In the genomic region with DNA sequence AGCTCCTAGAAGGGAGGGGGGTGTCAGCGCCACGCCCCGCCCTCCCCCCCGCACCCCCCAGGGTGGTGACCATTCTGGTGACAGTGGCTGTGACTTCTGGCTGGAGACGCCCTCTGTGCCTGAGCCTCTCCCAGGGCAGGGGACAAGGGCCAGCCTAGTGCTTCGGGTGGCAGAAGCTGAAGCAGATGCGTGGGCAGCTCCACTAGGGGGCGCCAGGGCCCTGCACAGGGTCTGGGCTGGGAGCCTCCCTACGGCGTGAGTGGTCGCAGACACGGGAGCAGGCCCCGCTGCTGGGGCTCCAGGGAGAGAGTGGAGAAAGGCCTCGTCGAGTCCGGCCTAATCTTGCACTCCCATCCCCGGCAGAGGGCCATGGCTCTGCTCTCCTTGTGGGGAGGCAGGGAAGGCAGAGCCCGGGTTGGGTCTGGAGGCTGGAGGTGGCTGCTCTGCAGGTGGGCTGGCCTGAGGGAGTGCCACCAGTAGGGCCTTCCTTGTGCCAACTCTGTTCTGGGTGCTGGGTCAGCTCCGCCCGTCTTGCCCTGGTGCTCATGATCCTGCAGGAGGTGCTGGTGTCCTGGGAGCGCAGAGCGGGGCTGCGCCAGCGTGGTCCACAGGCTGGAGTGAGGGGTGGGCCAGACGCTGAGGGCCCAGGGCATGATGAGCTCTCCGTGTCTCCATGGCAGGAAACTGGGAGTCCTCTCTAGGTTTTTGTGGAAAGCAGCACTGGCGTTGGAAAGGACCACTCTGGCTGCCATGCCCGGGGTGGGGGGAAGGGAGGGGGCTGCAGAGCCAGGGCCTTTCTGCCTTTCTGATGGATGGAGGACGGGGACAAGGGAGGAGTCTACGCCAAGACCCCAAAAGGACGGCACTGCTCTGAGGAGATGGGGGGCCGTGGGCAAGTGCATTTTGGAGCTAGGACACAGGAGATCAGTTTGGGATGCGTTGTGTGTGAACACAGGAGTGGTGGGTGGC, we compare ENCODE assay signal across 8 cellular contexts. TPM values are rescaled to one million over a fixed set of nuclear protein-coding genes. Genes with fewer than 3 reads are reported as not detected.
DNase-seq lines count a peak whose midpoint lies in the region; ATAC-seq, FAIRE-seq and TF ChIP-seq lines count a peak whose summit lies in the region.

No MANE protein-coding gene starts in this region.

- FAIRE-seq in HTR-8/SVneo (lab: Jason Lieb, UNC): no peak

- peak; percentile 49 for DNase-seq in HTR-8/SVneo (ENCODE audit: insufficient read length, low spot score)
- DNase-seq in activated naive CD4-positive, alpha-beta T cell treated with anti-CD3 and anti-CD28 coated beads for 36 hours: peak; percentile 76
- peak in 2 of 3 donors; percentile 63 to 80 for DNase-seq in right cardiac atrium
- peak; percentile 49 to 70 for DNase-seq in stimulated activated CD4-positive, alpha-beta T cell treated with anti-CD3 and anti-CD28 coated beads, Interleukin-4, amount 100 ng/mL, for 4 hours
- DNase-seq in COLO829 (ENCODE audit: low spot score): no peak

- H3K4me1 ChIP-seq in right cardiac atrium (ENCODE audit: control insufficient read depth, insufficient read depth, low read length): peaks cover 3% of the 10 kb centered on the region

- H3K4me1 Mint-ChIP-seq in activated naive CD4-positive, alpha-beta T cell treated with anti-CD3 and anti-CD28 coated beads for 36 hours (ENCODE audit: low read depth): peaks cover 22% of the 10 kb centered on the region

- H3K27ac Mint-ChIP-seq in activated naive CD4-positive, alpha-beta T cell treated with anti-CD3 and anti-CD28 coated beads for 36 hours: no peak overlapping the region

- 61% methylated on average over 33 of the region's 33 CpGs for WGBS in right cardiac atrium

- H3K27me3 Mint-ChIP-seq in activated naive CD4-positive, alpha-beta T cell treated with anti-CD3 and anti-CD28 coated beads for 36 hours (ENCODE audit: low read depth): no peaks in the 10 kb centered on the region

- H3K27ac ChIP-seq in C4-2B: peak overlapping the region; percentile 99; the same call in 1 of the 2 replicates
- no peak overlapping the region for H3K27ac ChIP-seq in right cardiac atrium (ENCODE audit: low read length)

- CTCF ChIA-PET in activated naive CD4-positive, alpha-beta T cell treated with anti-CD3 and anti-CD28 coated beads for 36 hours (lab: Charles Lee): interaction anchor here (0.6 to 7.3 kb wide), 17 partner anchors 9 to 259 kb away, joined by 3 to 95 read pairs (median 4); partner anchors contain the start of gene NOTUM

- peak; percentile 93 for TF ChIP-seq CTCF in C4-2B (conservative IDR thresholded peaks at IDR 0.05)

- H3K27me3 ChIP-seq in right cardiac atrium (ENCODE audit: control insufficient read depth, insufficient read depth): no peaks in the 10 kb centered on the region

- H3K4me3 ChIP-seq in right cardiac atrium (ENCODE audit: low read length): no peak overlapping the region

- peaks cover 10% of the 10 kb centered on the region for H3K36me3 Mint-ChIP-seq in activated naive CD4-positive, alpha-beta T cell treated with anti-CD3 and anti-CD28 coated beads for 36 hours (ENCODE audit: low read depth)

- ATAC-seq in SK-N-SH treated with all-trans-retinoic acid at 6 μM for 48 hours: peak; percentile 4; the same call in 1 of the 3 replicates
- ATAC-seq in right cardiac atrium: no peak
- no peak for ATAC-seq in GM21576 (IDR thresholded peaks at IDR 0.05; ENCODE audit: unreplicated experiment)

- no peak overlapping the region for H3K4me3 Mint-ChIP-seq in activated naive CD4-positive, alpha-beta T cell treated with anti-CD3 and anti-CD28 coated beads for 36 hours

- H3K9me3 Mint-ChIP-seq in activated naive CD4-positive, alpha-beta T cell treated with anti-CD3 and anti-CD28 coated beads for 36 hours: no peaks in the 10 kb centered on the region

- H3K9me3 ChIP-seq in right cardiac atrium (ENCODE audit: control insufficient read depth, low read length): no peaks in the 10 kb centered on the region

- intact Hi-C loops in activated naive CD4-positive, alpha-beta T cell treated with anti-CD3 and anti-CD28 coated beads for 36 hours (cut with micrococcal nuclease): loop anchor here (10.0 kb wide), 1 partner anchor 505 kb away; the partner anchor contains the start of gene ACTG1
- intact Hi-C loops in right cardiac atrium (cut with DNase I): loop anchor here in 3 of 4 donors (5.0 kb wide), 2 partner anchors 58 to 63 kb away; partner anchors contain the start of gene NOTUM (in 2 of the 3)

TF ChIP-seq in SK-N-SH treated with all-trans-retinoic acid at 6 μM for 48 hours, 23 proteins besides CTCF, POLR2A, EP300 and RAD21 (continues in another document):
- TF ChIP-seq CREB5 (CRISPR knock-in tag; IDR thresholded peaks at IDR 0.05; ENCODE audit: low read depth) (no peak), ZNF8 (CRISPR knock-in tag; IDR thresholded peaks at IDR 0.05) (no peak), ZFP30 (CRISPR knock-in tag; IDR thresholded peaks at IDR 0.05) (no peak), TSHZ2 (CRISPR knock-in tag; IDR thresholded peaks at IDR 0.05) (no peak), PATZ1 (CRISPR knock-in tag; IDR thresholded peaks at IDR 0.05; ENCODE audit: borderline replicate concordance) (no peak), OSR1 (CRISPR knock-in tag; IDR thresholded peaks at IDR 0.05) (no peak), RARB (CRISPR knock-in tag; IDR thresholded peaks at IDR 0.05) (no peak), GLIS3 (CRISPR knock-in tag; IDR thresholded peaks at IDR 0.05) (no peak), CSDC2 (CRISPR knock-in tag; IDR thresholded peaks at IDR 0.05) (no peak), TCF4 (CRISPR knock-in tag; IDR thresholded peaks at IDR 0.05; ENCODE audit: borderline replicate concordance) (no peak), ZNF70 (CRISPR knock-in tag; IDR thresholded peaks at IDR 0.05) (no peak), BACH2 (CRISPR knock-in tag; IDR thresholded peaks at IDR 0.05; ENCODE audit: borderline replicate concordance) (no peak)

RNA-seq across cellular contexts. Expression of gene CENPX, which starts 2.5 kb away (rescaled TPM):
- total RNA-seq in activated naive CD4-positive, alpha-beta T cell treated with anti-CD3 and anti-CD28 coated beads for 36 hours: 10 to 100 TPM; 55.8 to 57.8 TPM
- 10 to 100 TPM; 20.1 to 28.6 (median 26.0) TPM for total RNA-seq in right cardiac atrium
- polyA plus RNA-seq in right cardiac atrium: 31.2 TPM

RNA-seq across cellular contexts. Expression of gene LRRC45, which starts 2.9 kb away (rescaled TPM):
- total RNA-seq in activated naive CD4-positive, alpha-beta T cell treated with anti-CD3 and anti-CD28 coated beads for 36 hours: 10 to 100 TPM; 12.0 to 12.5 TPM
- 1 to 10 TPM; 3.2 to 6.7 (median 6.0) TPM for total RNA-seq in right cardiac atrium
- 4.9 TPM for polyA plus RNA-seq in right cardiac atrium

RNA-seq across cellular contexts. Expression of gene RAC3, which starts 11.3 kb away (rescaled TPM):
- 1 to 10 TPM; 4.5 to 4.8 TPM for total RNA-seq in activated naive CD4-positive, alpha-beta T cell treated with anti-CD3 and anti-CD28 coated beads for 36 hours
- 1 to 10 TPM; 1.0 to 2.0 (median 1.5) TPM for total RNA-seq in right cardiac atrium
- polyA plus RNA-seq in right cardiac atrium: 2.4 TPM

RNA-seq across cellular contexts. Expression of gene DCXR, which starts 17.3 kb away (rescaled TPM):
- 100 to 1,000 TPM; 139 to 146 TPM for total RNA-seq in activated naive CD4-positive, alpha-beta T cell treated with anti-CD3 and anti-CD28 coated beads for 36 hours
- total RNA-seq in right cardiac atrium: 100 to 1,000 TPM; 127 to 181 (median 168) TPM
- polyA plus RNA-seq in right cardiac atrium: 196 TPM

RNA-seq across cellular contexts. Expression of gene RFNG, which starts 31.4 kb away (rescaled TPM):
- 10 to 100 TPM; 17.6 to 18.0 TPM for total RNA-seq in activated naive CD4-positive, alpha-beta T cell treated with anti-CD3 and anti-CD28 coated beads for 36 hours
- total RNA-seq in right cardiac atrium: 10 to 100 TPM; 19.0 to 25.1 (median 20.2) TPM
- 25.4 TPM for polyA plus RNA-seq in right cardiac atrium
